Comparison of ENCODE assay signal across 10 cellular contexts in the genomic region with DNA sequence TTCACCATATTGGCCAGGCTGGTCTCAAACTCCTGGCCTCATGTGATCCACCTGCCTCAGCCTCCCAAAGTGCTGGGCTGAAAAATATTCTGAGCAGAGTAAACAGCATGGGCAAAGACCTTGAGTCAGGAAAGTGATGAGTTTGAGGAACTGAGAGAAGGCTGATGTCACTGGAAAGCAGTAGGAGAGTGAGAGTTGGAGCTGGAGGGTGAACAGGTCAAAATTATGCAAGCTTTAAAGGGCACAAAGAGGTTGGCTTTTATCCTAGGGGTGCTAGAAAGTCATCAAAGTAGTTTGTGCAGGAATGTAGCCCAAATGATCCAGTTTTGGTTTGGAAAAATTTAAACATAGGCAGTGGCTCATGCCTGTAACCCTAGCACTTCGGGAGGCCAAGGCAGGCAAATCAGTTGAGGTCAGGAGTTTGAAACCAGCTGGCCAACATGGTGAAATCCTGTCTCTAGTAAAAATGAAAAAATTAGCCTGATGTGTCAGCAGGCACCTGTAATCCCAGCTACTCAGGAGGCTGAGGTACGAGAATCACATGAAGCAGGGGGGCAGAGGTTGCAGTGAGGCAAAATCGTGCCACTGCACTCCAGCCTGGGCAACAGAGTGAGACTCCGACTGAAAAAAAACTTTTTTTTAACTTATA. TPM values are rescaled to one million over a fixed set of nuclear protein-coding genes. Genes with fewer than 3 reads are reported as not detected.
DNase-seq lines count a peak whose midpoint lies in the region; ATAC-seq and TF ChIP-seq lines count a peak whose summit lies in the region.
"Had no signal": no experiment of that assay in that cellular context is flagged by ENCODE, and none has a peak within 500 bp of the region (broad histone marks: within the 10 kb centered on the region; RNA-seq: fewer than 3 reads in every experiment).

No MANE protein-coding gene starts in this region.

- H3K4me3 ChIP-seq in IMR-90 (ENCODE audit: insufficient read depth, low read depth, low read length): no peak overlapping the region
- no peak overlapping the region for H3K4me3 ChIP-seq in lower lobe of right lung

- H3K18ac ChIP-seq in IMR-90 (ENCODE audit: low read depth, low read length): no peak overlapping the region

- no peak overlapping the region for H2BK15ac ChIP-seq in IMR-90 (ENCODE audit: low read depth, low read length)

- H4K8ac ChIP-seq in IMR-90 (ENCODE audit: low read depth in 2 of 2, low read length in 2 of 2): no peak overlapping the region

- no peak overlapping the region for H2AK9ac ChIP-seq in IMR-90 (replicated peaks; ENCODE audit: low read depth, low read length, poor library complexity)

- no peak overlapping the region for H4K91ac ChIP-seq in IMR-90 (ENCODE audit: insufficient read depth, low read depth, low read length)

- intact Hi-C loops in IMR-90 (cut with micrococcal nuclease): no loop called here
- intact Hi-C loops in lower lobe of right lung (cut with DNase I): no loop called here

- peak overlapping the region; percentile 23 for H2AFZ ChIP-seq in IMR-90 (replicated peaks; ENCODE audit: low read length, poor library complexity)

- CTCF ChIA-PET in IMR-90 (lab: Yijun Ruan, JAX): interaction anchor here (0.7 kb wide), 1 partner anchor 22 kb away, joined by 4 read pairs; no protein-coding TSS in a partner anchor

- TF ChIP-seq RAD21 in IMR-90 (IDR thresholded peaks at IDR 0.05; ENCODE audit: low read length): no peak

- H3K14ac ChIP-seq in IMR-90 (replicated peaks; ENCODE audit: low read depth, low read length): no peak overlapping the region

- H3K9ac ChIP-seq in IMR-90 (ENCODE audit: low read depth, low read length): no peak overlapping the region

- H3K27me3 ChIP-seq in IMR-90 (ENCODE audit: control insufficient read depth, insufficient read depth, low read length) (no peaks in the 10 kb centered on the region; the same call in 1 of the 2 replicates), lower lobe of right lung (ENCODE audit: low read depth) (no peaks in the 10 kb centered on the region)

- no peak for TF ChIP-seq CTCF in IMR-90 (conservative IDR thresholded peaks at IDR 0.05; ENCODE audit: low read depth, low read length)
- TF ChIP-seq CTCF in lower lobe of right lung (IDR thresholded peaks at IDR 0.05): no peak

- ATAC-seq in GM18520 (IDR thresholded peaks at IDR 0.05; ENCODE audit: unreplicated experiment) (peak; percentile 51), GM21619 (IDR thresholded peaks at IDR 0.05; ENCODE audit: unreplicated experiment) (peak; percentile 64), IMR-90 (ENCODE audit: low read depth) (peak; percentile 61), lower lobe of right lung (peak; percentile 67 to 69)

- H3K4me1 ChIP-seq in IMR-90 (ENCODE audit: control insufficient read depth, insufficient read depth, low read length): peaks cover 4% of the 10 kb centered on the region; the same call in 1 of the 2 replicates
- no peaks in the 10 kb centered on the region for H3K4me1 ChIP-seq in lower lobe of right lung

- POLR2A ChIA-PET in IMR-90 (lab: Charles Lee; ENCODE audit: unreplicated experiment): no interaction called here

- H4K5ac ChIP-seq in IMR-90 (ENCODE audit: low read depth, low read length): no peak overlapping the region

- no peak overlapping the region for H3K23ac ChIP-seq in IMR-90 (ENCODE audit: low read depth, low read length)

- H2BK120ac ChIP-seq in IMR-90 (ENCODE audit: low read depth, low read length): no peak overlapping the region

- WGBS in IMR-90 (ENCODE audit: extremely low coverage in 2 of 2, insufficient read length in 1 of 2), 2 experiments: no CpG with 5 or more reads among the region's 4 CpGs

- no peak overlapping the region for H2BK20ac ChIP-seq in IMR-90 (ENCODE audit: low read depth, low read length)

- DNase-seq in IMR-90 (no peak), lower lobe of right lung (no peak), NCI-H1092 (lab: John Stamatoyannopoulos, UW) (no peak), midbrain (lab: John Stamatoyannopoulos, UW) (no peak), caudate nucleus (lab: John Stamatoyannopoulos, UW) (no peak), GOT3 (lab: John Stamatoyannopoulos, UW) (no peak)
- DNase-seq: T1000 had no signal

- no peak for TF ChIP-seq POLR2A in IMR-90 (IDR thresholded peaks at IDR 0.05; ENCODE audit: low read depth, low read length)

- H4K20me1 ChIP-seq in IMR-90 (ENCODE audit: insufficient read depth, low read length): no peaks in the 10 kb centered on the region; the same call in 1 of the 2 replicates

- in situ Hi-C loops in IMR-90 (cut with MboI; ENCODE audit: low sequenced_read_pairs): no loop called here

- 0 out of 2 replicates have a peak, but pooled peaks cover 2% of the 10 kb centered on the region for H3K9me1 ChIP-seq in IMR-90 (ENCODE audit: insufficient read depth, low read length)

- H3K4ac ChIP-seq in IMR-90 (ENCODE audit: low read depth, low read length): no peak overlapping the region

- dilution Hi-C loops in IMR-90 (cut with HindIII; ENCODE audit: low sequenced_read_pairs, unreplicated experiment): no loop called here

- no peak overlapping the region for H3K56ac ChIP-seq in IMR-90 (ENCODE audit: extremely low read depth, insufficient read depth, low read length)

- no peak overlapping the region for H3K4me2 ChIP-seq in IMR-90 (ENCODE audit: low read depth, low read length)

- H2AK5ac ChIP-seq in IMR-90 (ENCODE audit: low read depth, low read length): no peak overlapping the region

- H3K79me1 ChIP-seq in IMR-90 (ENCODE audit: low read depth in 1 of 2, low read length in 2 of 2): no peaks in the 10 kb centered on the region

- H3K36me3 ChIP-seq in IMR-90 (ENCODE audit: control insufficient read depth, insufficient read depth, low read length) (no peaks in the 10 kb centered on the region), lower lobe of right lung (no peaks in the 10 kb centered on the region)

- no peak overlapping the region for H2BK5ac ChIP-seq in IMR-90 (ENCODE audit: low read depth, low read length, poor library complexity, severe bottlenecking)

- no TSS peak for BruUV-seq in IMR-90 (replicated peaks; lab: Mats Ljungman, UMichigan)

- H3K27ac ChIP-seq in IMR-90 (ENCODE audit: insufficient read depth, low read length) (no peak overlapping the region), lower lobe of right lung (no peak overlapping the region), caudate nucleus (ENCODE audit: low read depth, low read length) (no peak overlapping the region)

- H3K9me3 ChIP-seq in IMR-90 (ENCODE audit: control insufficient read depth, insufficient read depth, low read length) (no peaks in the 10 kb centered on the region), lower lobe of right lung (no peaks in the 10 kb centered on the region)

TF ChIP-seq in IMR-90, 13 proteins besides CTCF, POLR2A, EP300 and RAD21:
- TF ChIP-seq, protein P1, sequence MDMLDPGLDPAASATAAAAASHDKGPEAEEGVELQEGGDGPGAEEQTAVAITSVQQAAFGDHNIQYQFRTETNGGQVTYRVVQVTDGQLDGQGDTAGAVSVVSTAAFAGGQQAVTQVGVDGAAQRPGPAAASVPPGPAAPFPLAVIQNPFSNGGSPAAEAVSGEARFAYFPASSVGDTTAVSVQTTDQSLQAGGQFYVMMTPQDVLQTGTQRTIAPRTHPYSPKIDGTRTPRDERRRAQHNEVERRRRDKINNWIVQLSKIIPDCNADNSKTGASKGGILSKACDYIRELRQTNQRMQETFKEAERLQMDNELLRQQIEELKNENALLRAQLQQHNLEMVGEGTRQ (IDR thresholded peaks at IDR 0.05; ENCODE audit: low read depth, low read length): no peak
- no peak for TF ChIP-seq CEBPB (IDR thresholded peaks at IDR 0.05; ENCODE audit: low read depth, low read length)
- no peak for TF ChIP-seq MAZ (IDR thresholded peaks at IDR 0.05; ENCODE audit: borderline replicate concordance, low read depth, low read length)

RNA-seq across cellular contexts. Expression of a gene that starts 44.7 kb away (rescaled TPM):
- total RNA-seq in IMR-90 (2012; rRNA removed) (not detected in 2 replicates), lower lobe of right lung (0.09 TPM)
- polyA plus RNA-seq in IMR-90 (2012; rRNA removed): not detected in 2 replicates
- polyA plus RNA-seq in IMR-90 (2012; cell fraction: cytosol; rRNA removed): not detected in 2 replicates
- polyA plus RNA-seq in IMR-90 (2012; cell fraction: nucleus; rRNA removed; ENCODE audit: low replicate concordance): 0.02 TPM in 1 of 2 replicates, not detected in the other
- total RNA-seq: LHCN-M2 had no signal

RNA-seq across cellular contexts. Expression of a gene that starts 48.1 kb away (rescaled TPM):
- total RNA-seq in IMR-90 (2012; rRNA removed): 197 and 225 TPM in 2 replicates
- polyA plus RNA-seq in IMR-90 (2012; rRNA removed): 14.7 and 19.2 TPM in 2 replicates
- polyA plus RNA-seq in IMR-90 (2012; cell fraction: cytosol; rRNA removed): 2.1 and 3.4 TPM in 2 replicates
- 1.5 and 13.5 TPM in 2 replicates for polyA plus RNA-seq in IMR-90 (2012; cell fraction: nucleus; rRNA removed; ENCODE audit: low replicate concordance)
- total RNA-seq in lower lobe of right lung: 120 TPM
